1 cellular context compared by ENCODE assay signal in the genomic region with DNA sequence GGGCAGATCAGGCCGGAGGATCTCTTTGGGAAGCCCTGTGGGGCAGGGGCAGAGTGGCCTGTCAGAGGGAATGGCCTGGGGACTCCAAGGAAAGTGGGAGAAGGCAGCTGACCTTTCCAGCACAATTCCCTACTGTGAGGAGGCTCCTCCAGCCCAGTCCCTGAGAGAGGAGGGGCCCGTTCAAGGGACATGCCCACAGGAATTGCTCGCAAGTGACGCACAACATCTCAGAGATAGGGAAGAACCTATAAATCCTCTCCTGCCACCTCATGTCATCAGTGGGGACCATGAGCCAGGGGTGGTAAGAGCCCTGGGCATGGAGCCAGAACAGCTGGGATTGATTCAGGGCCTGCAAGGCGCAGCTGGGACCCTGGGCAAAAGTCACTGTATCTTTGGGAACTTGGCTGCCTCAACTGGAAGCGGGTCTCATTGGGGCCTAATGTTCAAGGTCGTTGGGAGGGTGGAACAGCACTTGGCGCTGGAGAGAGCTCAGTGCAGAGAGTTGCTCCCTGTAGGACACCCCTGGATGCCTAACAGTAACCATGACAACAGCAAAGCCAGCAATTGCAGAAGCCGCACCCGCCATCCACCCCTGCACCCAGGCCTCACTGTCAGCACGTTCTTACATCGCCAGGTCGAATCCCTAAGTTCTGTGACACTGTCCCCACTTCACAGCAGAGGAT.
TF ChIP-seq lines count a peak whose summit lies in the region.

No MANE protein-coding gene starts in this region.

TF ChIP-seq in HepG2, 621 proteins besides CTCF, POLR2A, EP300 and RAD21:
- TF ChIP-seq, protein P1, sequence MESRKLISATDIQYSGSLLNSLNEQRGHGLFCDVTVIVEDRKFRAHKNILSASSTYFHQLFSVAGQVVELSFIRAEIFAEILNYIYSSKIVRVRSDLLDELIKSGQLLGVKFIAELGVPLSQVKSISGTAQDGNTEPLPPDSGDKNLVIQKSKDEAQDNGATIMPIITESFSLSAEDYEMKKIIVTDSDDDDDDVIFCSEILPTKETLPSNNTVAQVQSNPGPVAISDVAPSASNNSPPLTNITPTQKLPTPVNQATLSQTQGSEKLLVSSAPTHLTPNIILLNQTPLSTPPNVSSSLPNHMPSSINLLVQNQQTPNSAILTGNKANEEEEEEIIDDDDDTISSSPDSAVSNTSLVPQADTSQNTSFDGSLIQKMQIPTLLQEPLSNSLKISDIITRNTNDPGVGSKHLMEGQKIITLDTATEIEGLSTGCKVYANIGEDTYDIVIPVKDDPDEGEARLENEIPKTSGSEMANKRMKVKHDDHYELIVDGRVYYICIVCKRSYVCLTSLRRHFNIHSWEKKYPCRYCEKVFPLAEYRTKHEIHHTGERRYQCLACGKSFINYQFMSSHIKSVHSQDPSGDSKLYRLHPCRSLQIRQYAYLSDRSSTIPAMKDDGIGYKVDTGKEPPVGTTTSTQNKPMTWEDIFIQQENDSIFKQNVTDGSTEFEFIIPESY (CRISPR knock-in tag; IDR thresholded peaks at IDR 0.05), result peak; percentile 96
- TF ChIP-seq, protein P2, sequence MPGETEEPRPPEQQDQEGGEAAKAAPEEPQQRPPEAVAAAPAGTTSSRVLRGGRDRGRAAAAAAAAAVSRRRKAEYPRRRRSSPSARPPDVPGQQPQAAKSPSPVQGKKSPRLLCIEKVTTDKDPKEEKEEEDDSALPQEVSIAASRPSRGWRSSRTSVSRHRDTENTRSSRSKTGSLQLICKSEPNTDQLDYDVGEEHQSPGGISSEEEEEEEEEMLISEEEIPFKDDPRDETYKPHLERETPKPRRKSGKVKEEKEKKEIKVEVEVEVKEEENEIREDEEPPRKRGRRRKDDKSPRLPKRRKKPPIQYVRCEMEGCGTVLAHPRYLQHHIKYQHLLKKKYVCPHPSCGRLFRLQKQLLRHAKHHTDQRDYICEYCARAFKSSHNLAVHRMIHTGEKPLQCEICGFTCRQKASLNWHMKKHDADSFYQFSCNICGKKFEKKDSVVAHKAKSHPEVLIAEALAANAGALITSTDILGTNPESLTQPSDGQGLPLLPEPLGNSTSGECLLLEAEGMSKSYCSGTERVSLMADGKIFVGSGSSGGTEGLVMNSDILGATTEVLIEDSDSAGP (CRISPR knock-in tag; IDR thresholded peaks at IDR 0.05; ENCODE audit: borderline replicate concordance), result peak; percentile 30; the same call in 1 of the 2 replicates
- TF ChIP-seq, protein P3, sequence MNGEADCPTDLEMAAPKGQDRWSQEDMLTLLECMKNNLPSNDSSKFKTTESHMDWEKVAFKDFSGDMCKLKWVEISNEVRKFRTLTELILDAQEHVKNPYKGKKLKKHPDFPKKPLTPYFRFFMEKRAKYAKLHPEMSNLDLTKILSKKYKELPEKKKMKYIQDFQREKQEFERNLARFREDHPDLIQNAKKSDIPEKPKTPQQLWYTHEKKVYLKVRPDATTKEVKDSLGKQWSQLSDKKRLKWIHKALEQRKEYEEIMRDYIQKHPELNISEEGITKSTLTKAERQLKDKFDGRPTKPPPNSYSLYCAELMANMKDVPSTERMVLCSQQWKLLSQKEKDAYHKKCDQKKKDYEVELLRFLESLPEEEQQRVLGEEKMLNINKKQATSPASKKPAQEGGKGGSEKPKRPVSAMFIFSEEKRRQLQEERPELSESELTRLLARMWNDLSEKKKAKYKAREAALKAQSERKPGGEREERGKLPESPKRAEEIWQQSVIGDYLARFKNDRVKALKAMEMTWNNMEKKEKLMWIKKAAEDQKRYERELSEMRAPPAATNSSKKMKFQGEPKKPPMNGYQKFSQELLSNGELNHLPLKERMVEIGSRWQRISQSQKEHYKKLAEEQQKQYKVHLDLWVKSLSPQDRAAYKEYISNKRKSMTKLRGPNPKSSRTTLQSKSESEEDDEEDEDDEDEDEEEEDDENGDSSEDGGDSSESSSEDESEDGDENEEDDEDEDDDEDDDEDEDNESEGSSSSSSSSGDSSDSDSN (CRISPR knock-in tag; IDR thresholded peaks at IDR 0.05), result no peak
- TF ChIP-seq AGO2 (optimal IDR thresholded peaks at IDR 0.05; ENCODE audit: low read depth, low read length), result peak; percentile 53
- TF ChIP-seq HOXA9 (CRISPR knock-in tag; IDR thresholded peaks at IDR 0.05; ENCODE audit: borderline replicate concordance), result no peak
- peak; percentile 19; the same call in 1 of the 2 replicates for TF ChIP-seq RFX1 (IDR thresholded peaks at IDR 0.05)
- 0 out of 2 replicates have a peak, but pooled peaks have one; percentile 41 for TF ChIP-seq EED (CRISPR knock-in tag; IDR thresholded peaks at IDR 0.05)
- no peak for TF ChIP-seq TOE1 (CRISPR knock-in tag; IDR thresholded peaks at IDR 0.05)
